In genomic region chr9:110340306-110340705, GRCh38 we compare ENCODE assay signal across 13 cellular contexts. TPM values are rescaled to one million over a fixed set of nuclear protein-coding genes. Genes with fewer than 3 reads are reported as not detected.
A peak's percentile ranks its signal among the peaks of the same experiment; 100 is the strongest.
DNase-seq lines count a peak whose midpoint lies in the region; ATAC-seq and TF ChIP-seq lines count a peak whose summit lies in the region.
"Had no signal": no experiment of that assay in that cellular context is flagged by ENCODE, and none has a peak within 500 bp of the region (broad histone marks: within the 10 kb centered on the region; RNA-seq: fewer than 3 reads in every experiment).

No MANE protein-coding gene starts in this region.

- BruUV-seq in Panc1 (replicated peaks; lab: Mats Ljungman, UMichigan), result no TSS peak

- no peaks in the 10 kb centered on the region for H3K9me2 ChIP-seq in GM23248 (ENCODE audit: insufficient read depth)

- H3K27ac ChIP-seq in GM23248, result no peak overlapping the region
- no peak overlapping the region for H3K27ac ChIP-seq in Panc1 (ENCODE audit: low read length)

- no peaks in the 10 kb centered on the region for H4K20me1 ChIP-seq in GM23248 (ENCODE audit: insufficient read depth)

- H3K36me3 ChIP-seq in GM23248 (ENCODE audit: low read depth) (no peaks in the 10 kb centered on the region), Panc1 (ENCODE audit: control insufficient read depth, insufficient read depth, low read length) (no peaks in the 10 kb centered on the region), MG63 (no peaks in the 10 kb centered on the region)

- H3K27me3 ChIP-seq in GM23248 (replicated peaks; ENCODE audit: insufficient read depth) (no peaks in the 10 kb centered on the region), Panc1 (ENCODE audit: control insufficient read depth, insufficient read depth, low read length) (no peaks in the 10 kb centered on the region), MG63 (no peaks in the 10 kb centered on the region)

- H3K4me3 ChIP-seq in GM23248 (no peak overlapping the region), Panc1 (ENCODE audit: low read depth in 2 of 2, low read length in 2 of 2) (no peak overlapping the region), fibroblast of pulmonary artery (replicated peaks; ENCODE audit: low read depth, low read length) (no peak overlapping the region), MG63 (no peak overlapping the region)

- POLR2A ChIA-PET in Panc1 (lab: Charles Lee), result no interaction called here

- DNase-seq in A172 (ENCODE audit: low spot score) (peak; percentile 49), GM23248 (peak; percentile 41), Panc1 (ENCODE audit: low read depth, low spot score) (no peak), fibroblast of pulmonary artery (ENCODE audit: low read depth) (peak; percentile 49), MG63 (no peak), germinal center (ENCODE audit: low spot score) (no peak), GM19240 (ENCODE audit: insufficient read length, low spot score) (no peak)
- no peak for DNase-seq in stimulated activated naive CD4-positive, alpha-beta T cell treated with Interleukin-2 at 50 U/mL for 16 hours (lab: John Stamatoyannopoulos, UW)
- DNase-seq: activated naive CD4-positive, alpha-beta T cell treated with anti-CD3 and anti-CD28 coated beads, Interleukin-2, amount 10 ng/mL, durations not matched to agents 7 days and 5 days; CD8-positive, alpha-beta memory T cell; naive thymus-derived CD8-positive, alpha-beta T cell; NCI-H1694 treated with DMSO at 0.1 percent for 48 hours had no signal

- H3K4me1 ChIP-seq in GM23248 (ENCODE audit: insufficient read depth) (peaks cover 14% of the 10 kb centered on the region), Panc1 (ENCODE audit: control insufficient read depth, insufficient read depth, low read length) (no peaks in the 10 kb centered on the region)

- in situ Hi-C loops in GM23248 (cut with MboI) (no loop called here), Panc1 (cut with HindIII; ENCODE audit: low pct_unique_long_range_greater_than_20kb, low sequenced_read_pairs) (no loop called here)

- intact Hi-C loops in Panc1 (cut with micrococcal nuclease; ENCODE audit: unreplicated experiment), result no loop called here

- CTCF ChIA-PET in Panc1 (lab: Charles Lee), result no interaction called here

- H3K9me3 ChIP-seq in GM23248 (ENCODE audit: low read depth), result no peaks in the 10 kb centered on the region
- H3K9me3 ChIP-seq in Panc1 (ENCODE audit: control insufficient read depth, insufficient read depth, low read depth, low read length), result no peaks in the 10 kb centered on the region
- no peaks in the 10 kb centered on the region for H3K9me3 ChIP-seq in MG63

- no peak overlapping the region for H3K4me2 ChIP-seq in GM23248 (ENCODE audit: unreplicated experiment)

- H3K79me2 ChIP-seq in GM23248 (ENCODE audit: insufficient read depth), result no peaks in the 10 kb centered on the region

- TF ChIP-seq CTCF in Panc1 (IDR thresholded peaks at IDR 0.05) (peak; percentile 40), fibroblast of pulmonary artery (IDR thresholded peaks at IDR 0.05; ENCODE audit: low read length, missing control alignments) (peak; percentile 62)

- no peak overlapping the region for H2AFZ ChIP-seq in GM23248

- ATAC-seq in Panc1, result no peak
- ATAC-seq: naive thymus-derived CD8-positive, alpha-beta T cell had no signal

- H3K9ac ChIP-seq in GM23248, result no peak overlapping the region

- 95 to 96% methylated on average over 2 of the region's 2 CpGs for WGBS in GM23248 (ENCODE audit: low coverage in 1 of 2, low lambda C conversion rate in 2 of 2, missing lambda C conversion rate in 2 of 2), 2 experiments

- H3F3A ChIP-seq in GM23248 (ENCODE audit: insufficient read depth), result peaks cover 12% of the 10 kb centered on the region

RNA-seq across cellular contexts. Expression of gene TXNDC8, which starts 2.6 kb away (rescaled TPM):
- not detected in 2 replicates for total RNA-seq in A172 (2014; rRNA removed; shearing (Covaris generic))
- total RNA-seq in GM23248 (2014; rRNA removed; shearing (Covaris generic)), result not detected in 2 replicates
- not detected in 2 replicates for polyA plus RNA-seq in GM23248 (2016; fragmentation: Nextera tagmentation; extraction: Ambion mirVana)
- total RNA-seq in Panc1 (2021; ENCODE audit: unreplicated experiment), result not detected
- not detected for polyA plus RNA-seq in Panc1 (2012; ENCODE audit: insufficient read length)
- total RNA-seq in MG63 (2014; rRNA removed; shearing (Covaris generic); ENCODE audit: low replicate concordance), result not detected in 2 replicates
- total RNA-seq: CD8-positive, alpha-beta memory T cell; glomerular endothelial cell; naive thymus-derived CD8-positive, alpha-beta T cell had no signal
- polyA plus RNA-seq: CD8-positive, alpha-beta memory T cell; naive thymus-derived CD8-positive, alpha-beta T cell had no signal

Comparison
In these comparisons a context has a peak if more than half of its experiments do, and no peak if none do; other contexts are left out.
1. DNase-seq: peak in A172 (single experiment), GM23248 (single experiment) and fibroblast of pulmonary artery (single experiment); none in Panc1 (single experiment), MG63 (single experiment), germinal center (single experiment), stimulated activated naive CD4-positive, alpha-beta T cell treated with Interleukin-2 at 50 U/mL for 16 hours (single experiment) and GM19240 (single experiment).